In the genomic region with DNA sequence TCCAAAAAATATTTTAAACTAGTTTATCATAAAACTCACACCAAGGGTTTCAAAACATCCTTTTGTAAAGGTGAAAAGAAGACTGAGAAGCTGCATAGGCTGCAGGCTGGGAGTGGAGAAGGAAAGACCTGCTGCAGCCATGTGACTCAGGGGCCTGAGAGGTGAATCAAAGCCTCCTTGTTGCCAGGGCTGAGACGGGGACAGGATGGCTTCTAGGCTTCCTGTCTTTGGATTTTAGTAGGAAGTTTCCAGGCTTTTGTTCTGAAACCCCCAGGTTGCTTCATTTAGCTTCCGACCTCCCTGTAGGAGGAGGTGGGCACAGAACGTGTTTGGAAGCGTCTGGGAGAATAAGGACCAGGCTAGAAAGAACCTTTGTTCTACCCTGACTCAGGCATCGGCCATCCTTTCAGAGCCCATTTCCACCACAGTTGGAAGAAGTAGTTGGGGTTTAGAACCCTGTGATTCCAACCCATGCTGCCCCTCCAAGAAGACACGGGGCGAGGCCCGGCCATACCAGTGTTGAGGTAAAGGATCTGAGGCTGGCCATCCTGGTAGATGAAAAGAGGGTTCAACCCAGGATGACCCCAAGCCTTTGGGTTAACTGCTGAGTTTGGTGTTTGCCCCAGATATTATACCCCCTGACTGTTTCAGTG, we compare ENCODE assay signal across 19 cellular contexts.
"Had no signal": no experiment of that assay in that cellular context is flagged by ENCODE, and none has a peak within 500 bp of the region (broad histone marks: within the 10 kb centered on the region; RNA-seq: fewer than 3 reads in every experiment).

No MANE protein-coding gene starts in this region.

- DNase-seq: activated CD4-positive, alpha-beta memory T cell treated with anti-CD3 and anti-CD28 coated beads for 36 hours; activated CD4-positive, alpha-beta T cell treated with anti-CD3 and anti-CD28 coated beads for 4 hours; activated CD4-positive, CD25-positive, alpha-beta regulatory T cell; activated gamma-delta T cell; aorta; caudate nucleus; effector memory CD8-positive, alpha-beta T cell; heart right ventricle; lower lobe of right lung; naive thymus-derived CD8-positive, alpha-beta T cell; ovary; right cardiac atrium; stimulated activated CD4-positive, alpha-beta T cell treated with anti-CD3 and anti-CD28 coated beads, Interleukin-4, amount 100 ng/mL, for 24 hours; stimulated activated naive CD8-positive, alpha-beta T cell treated with anti-CD3 and anti-CD28 coated beads, Interleukin-15, Interleukin-2, amounts not matched to agents 100 U/mL and 50 U/mL, for 24 hours; T1000; thyroid gland had no signal

- H3K27me3 ChIP-seq: heart right ventricle, ovary, thyroid gland had no signal

- FAIRE-seq: colon, keratinocyte had no signal

- H3K4me3 ChIP-seq: heart right ventricle, lower lobe of right lung, ovary, prostate gland, thyroid gland had no signal

- H3K4me1 ChIP-seq: prostate gland had no signal

- H3K36me3 ChIP-seq: heart right ventricle, lower lobe of right lung, ovary, prostate gland, thyroid gland had no signal

- H3K27ac ChIP-seq: heart right ventricle, lower lobe of right lung, ovary, prostate gland, thyroid gland had no signal

- ATAC-seq: effector memory CD8-positive, alpha-beta T cell; heart right ventricle; lower lobe of right lung; naive thymus-derived CD8-positive, alpha-beta T cell; right cardiac atrium; stimulated activated naive CD8-positive, alpha-beta T cell treated with anti-CD3 and anti-CD28 coated beads, Interleukin-15, Interleukin-2, amounts not matched to agents 100 U/mL and 50 U/mL, for 24 hours had no signal

- H3K9me3 ChIP-seq: heart right ventricle, lower lobe of right lung, ovary, prostate gland, thyroid gland had no signal
